ENCODE assay signal across 18 cellular contexts in genomic region chr5:38154615-38155204, GRCh38.
"Had no signal": no experiment of that assay in that cellular context is flagged by ENCODE, and none has a peak within 500 bp of the region (broad histone marks: within the 10 kb centered on the region; RNA-seq: fewer than 3 reads in every experiment).

No MANE protein-coding gene starts in this region.

- ATAC-seq: activated CD8-positive, alpha-beta T cell treated with anti-CD3 and anti-CD28 coated beads for 36 hours; natural killer cell treated with Interleukin-12 subunit alpha and Interleukin-12 subunit beta and Interleukin-15 and Interleukin-18, amount 100 ng/mL, for 72 hours had no signal

- H3K27me3 ChIP-seq: right atrium auricular region, transverse colon had no signal

- H3K27ac ChIP-seq: left ventricle myocardium inferior, right atrium auricular region, skin epidermis, transverse colon had no signal

- H3K9me3 ChIP-seq: left ventricle myocardium inferior, right atrium auricular region, transverse colon had no signal

- H3K4me3 ChIP-seq: left ventricle myocardium inferior, right atrium auricular region, skin epidermis, transverse colon had no signal

- H3K36me3 ChIP-seq: left ventricle myocardium inferior, right atrium auricular region, transverse colon had no signal

- DNase-seq: activated B cell treated with CpG ODN at 0.5 μM for 24 hours; activated CD4-positive, alpha-beta T cell treated with anti-CD3 and anti-CD28 coated beads for 48 hours; activated CD8-positive, alpha-beta T cell treated with anti-CD3 and anti-CD28 coated beads for 36 hours; activated gamma-delta T cell; activated T-cell treated with anti-CD3 and anti-CD28 coated beads, Interleukin-2, amount 50 U/mL, for 48 hours; amniotic stem cell; erythroblast; hypothalamus; kidney; left ventricle myocardium inferior; occipital lobe; stimulated activated CD4-positive, alpha-beta T cell treated with anti-CD3 and anti-CD28 coated beads, Interleukin-15, amount 100 ng/mL, for 24 hours; stimulated activated CD4-positive, alpha-beta T cell treated with anti-CD3 and anti-CD28 coated beads, Interleukin-4, amount 100 ng/mL, for 1 hour; stimulated activated naive CD4-positive, alpha-beta T cell; transverse colon had no signal

- H3K4me1 ChIP-seq: left ventricle myocardium inferior, right atrium auricular region, transverse colon had no signal
